In the genomic region with DNA sequence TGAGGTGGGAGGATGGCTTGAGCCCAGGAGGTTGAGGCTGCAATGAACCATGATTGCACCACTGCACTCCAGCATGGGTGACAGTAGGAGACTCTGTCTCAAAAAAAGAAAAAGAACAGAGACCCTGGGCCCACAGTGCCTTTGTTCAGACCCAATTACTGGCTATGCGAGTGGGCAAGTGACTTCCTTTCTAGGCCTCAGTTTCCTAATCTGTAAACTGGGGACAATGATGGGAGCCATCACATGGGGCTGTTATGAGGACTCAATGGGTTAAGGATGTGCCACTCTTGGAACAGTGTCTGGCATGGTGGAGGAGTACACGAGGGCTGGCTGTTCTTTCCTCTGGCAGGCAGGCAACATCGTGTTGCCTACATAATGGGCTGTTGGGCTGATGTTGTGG, we compare ENCODE assay signal across 25 cellular contexts.
"Had no signal": no experiment of that assay in that cellular context is flagged by ENCODE, and none has a peak within 500 bp of the region (broad histone marks: within the 10 kb centered on the region; RNA-seq: fewer than 3 reads in every experiment).

No MANE protein-coding gene starts in this region.

- H3K4me3 ChIP-seq: colonic mucosa, lung, mucosa of descending colon, sigmoid colon, stomach, testis, tibial artery had no signal

- FAIRE-seq: frontal cortex, keratinocyte had no signal

- H3K4me1 Mint-ChIP-seq: memory B cell, naive B cell had no signal

- H3K4me1 ChIP-seq: colonic mucosa, sigmoid colon, stomach, tibial artery had no signal

- ATAC-seq: mucosa of descending colon; natural killer cell treated with Interleukin-12 subunit alpha and Interleukin-12 subunit beta and Interleukin-15 and Interleukin-18, amount 100 ng/mL, for 72 hours; stimulated activated effector memory CD8-positive, alpha-beta T cell treated with anti-CD3 and anti-CD28 coated beads, Interleukin-12 subunit alpha, Interleukin-12 subunit beta, amount 100 ng/mL, for 72 hours had no signal

- H3K27ac Mint-ChIP-seq: dendritic cell treated with granulocyte-macrophage colony-stimulating factor and Interleukin-4, amounts not matched to agents 40 ng/mL and 50 ng/mL, for 4 days; endodermal cell; memory B cell; mesothelial cell of epicardium; natural killer cell treated with Interleukin-12 subunit alpha and Interleukin-12 subunit beta and Interleukin-15 and Interleukin-18, amount 100 ng/mL, for 72 hours; progenitor cell of endocrine pancreas; stimulated activated effector memory CD8-positive, alpha-beta T cell treated with anti-CD3 and anti-CD28 coated beads, Interleukin-12 subunit alpha, Interleukin-12 subunit beta, amount 100 ng/mL, for 72 hours had no signal

- H3K36me3 Mint-ChIP-seq: memory B cell; mesothelial cell of epicardium; naive B cell; natural killer cell treated with Interleukin-12 subunit alpha and Interleukin-12 subunit beta and Interleukin-15 and Interleukin-18, amount 100 ng/mL, for 72 hours; stimulated activated effector memory CD8-positive, alpha-beta T cell treated with anti-CD3 and anti-CD28 coated beads, Interleukin-12 subunit alpha, Interleukin-12 subunit beta, amount 100 ng/mL, for 72 hours; type B pancreatic cell had no signal

- H3K36me3 ChIP-seq: colonic mucosa, sigmoid colon, stomach, tibial artery had no signal

- H3K9ac ChIP-seq: parathyroid adenoma had no signal

- H3K9me3 ChIP-seq: colonic mucosa, mucosa of descending colon, sigmoid colon, stomach, testis, tibial artery had no signal

- H3K27me3 ChIP-seq: colonic mucosa, testis had no signal

- H3K4me3 Mint-ChIP-seq: dendritic cell treated with granulocyte-macrophage colony-stimulating factor and Interleukin-4, amounts not matched to agents 40 ng/mL and 50 ng/mL, for 4 days; endodermal cell; memory B cell; mesothelial cell of epicardium; naive B cell; natural killer cell treated with Interleukin-12 subunit alpha and Interleukin-12 subunit beta and Interleukin-15 and Interleukin-18, amount 100 ng/mL, for 72 hours; neural crest cell; stimulated activated effector memory CD8-positive, alpha-beta T cell treated with anti-CD3 and anti-CD28 coated beads, Interleukin-12 subunit alpha, Interleukin-12 subunit beta, amount 100 ng/mL, for 72 hours; type B pancreatic cell had no signal

- H3K9me3 Mint-ChIP-seq: dendritic cell treated with granulocyte-macrophage colony-stimulating factor and Interleukin-4, amounts not matched to agents 40 ng/mL and 50 ng/mL, for 4 days; endodermal cell; memory B cell; mesothelial cell of epicardium; naive B cell; natural killer cell treated with Interleukin-12 subunit alpha and Interleukin-12 subunit beta and Interleukin-15 and Interleukin-18, amount 100 ng/mL, for 72 hours; neural crest cell; stimulated activated effector memory CD8-positive, alpha-beta T cell treated with anti-CD3 and anti-CD28 coated beads, Interleukin-12 subunit alpha, Interleukin-12 subunit beta, amount 100 ng/mL, for 72 hours; type B pancreatic cell had no signal

- H3K27ac ChIP-seq: colonic mucosa, parathyroid adenoma, sigmoid colon, stomach, testis, tibial artery had no signal

- DNase-seq: colonic mucosa; effector CD8-positive, alpha-beta T cell; endodermal cell; head of caudate nucleus; mucosa of descending colon; naive B cell; sigmoid colon; stimulated activated CD4-positive, alpha-beta T cell treated with anti-CD3 and anti-CD28 coated beads, Interleukin-2, amount 100 ng/mL, for 24 hours; stimulated activated CD4-positive, alpha-beta T cell treated with anti-CD3 and anti-CD28 coated beads, Interleukin-4, amount 100 ng/mL, for 24 hours; stimulated activated naive CD4-positive, alpha-beta T cell treated with Interleukin-2 at 50 U/mL for 16 hours; stomach; testis; tibial artery had no signal
